ENCODE assay signal across 1 cellular context in the genomic region with DNA sequence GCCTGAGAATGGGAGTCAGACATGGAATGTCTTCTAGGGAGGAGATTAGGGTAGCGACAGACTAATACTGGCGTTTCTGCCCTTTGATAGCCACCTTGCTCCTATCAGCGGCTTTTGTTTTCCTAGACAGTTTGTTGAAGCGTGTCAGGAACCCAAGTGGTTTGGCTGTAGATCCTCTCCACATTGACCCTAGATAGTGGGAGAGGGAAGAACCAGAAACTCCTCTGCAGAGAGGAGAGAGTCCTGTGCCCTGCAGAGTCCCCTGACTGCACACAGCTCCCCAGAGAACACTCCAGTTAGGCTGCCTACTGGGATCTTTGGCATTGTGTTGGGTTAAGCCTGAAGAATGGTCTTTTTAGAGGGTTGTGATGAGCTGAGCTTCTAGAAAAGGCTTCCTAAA.
TF ChIP-seq lines count a peak whose summit lies in the region.

No MANE protein-coding gene starts in this region.

TF ChIP-seq in HepG2, 621 proteins besides CTCF, POLR2A, EP300 and RAD21:
- TF ChIP-seq, protein P1, sequence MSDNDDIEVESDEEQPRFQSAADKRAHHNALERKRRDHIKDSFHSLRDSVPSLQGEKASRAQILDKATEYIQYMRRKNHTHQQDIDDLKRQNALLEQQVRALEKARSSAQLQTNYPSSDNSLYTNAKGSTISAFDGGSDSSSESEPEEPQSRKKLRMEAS (IDR thresholded peaks at IDR 0.05), result no peak
- TF ChIP-seq ZFP82 (CRISPR knock-in tag; IDR thresholded peaks at IDR 0.05; ENCODE audit: borderline replicate concordance) (no peak), SNAI1 (CRISPR knock-in tag; IDR thresholded peaks at IDR 0.05; ENCODE audit: borderline replicate concordance) (no peak), EEA1 (CRISPR knock-in tag; IDR thresholded peaks at IDR 0.05; ENCODE audit: borderline replicate concordance) (no peak), ZNF773 (CRISPR knock-in tag; IDR thresholded peaks at IDR 0.05; ENCODE audit: borderline replicate concordance) (no peak), ELF3 (CRISPR knock-in tag; IDR thresholded peaks at IDR 0.05) (no peak), ZNF510 (CRISPR knock-in tag; IDR thresholded peaks at IDR 0.05; ENCODE audit: low read depth) (no peak), SALL1 (CRISPR knock-in tag; IDR thresholded peaks at IDR 0.05) (no peak), ADNP (CRISPR knock-in tag; IDR thresholded peaks at IDR 0.05) (no peak), SYNCRIP (IDR thresholded peaks at IDR 0.05; ENCODE audit: insufficient read depth, low read depth, low read length) (no peak), ZSCAN25 (CRISPR knock-in tag; IDR thresholded peaks at IDR 0.05) (no peak), NPAS2 (CRISPR knock-in tag; IDR thresholded peaks at IDR 0.05; ENCODE audit: borderline replicate concordance) (no peak), SMARCC2 (IDR thresholded peaks at IDR 0.05) (no peak), ZNF546 (CRISPR knock-in tag; conservative IDR thresholded peaks at IDR 0.05) (no peak), ZNF746 (CRISPR knock-in tag; IDR thresholded peaks at IDR 0.05) (no peak)
- TF ChIP-seq, protein P2, sequence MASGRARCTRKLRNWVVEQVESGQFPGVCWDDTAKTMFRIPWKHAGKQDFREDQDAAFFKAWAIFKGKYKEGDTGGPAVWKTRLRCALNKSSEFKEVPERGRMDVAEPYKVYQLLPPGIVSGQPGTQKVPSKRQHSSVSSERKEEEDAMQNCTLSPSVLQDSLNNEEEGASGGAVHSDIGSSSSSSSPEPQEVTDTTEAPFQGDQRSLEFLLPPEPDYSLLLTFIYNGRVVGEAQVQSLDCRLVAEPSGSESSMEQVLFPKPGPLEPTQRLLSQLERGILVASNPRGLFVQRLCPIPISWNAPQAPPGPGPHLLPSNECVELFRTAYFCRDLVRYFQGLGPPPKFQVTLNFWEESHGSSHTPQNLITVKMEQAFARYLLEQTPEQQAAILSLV (CRISPR knock-in tag; IDR thresholded peaks at IDR 0.05; ENCODE audit: borderline replicate concordance), result no peak
- TF ChIP-seq, protein P3, sequence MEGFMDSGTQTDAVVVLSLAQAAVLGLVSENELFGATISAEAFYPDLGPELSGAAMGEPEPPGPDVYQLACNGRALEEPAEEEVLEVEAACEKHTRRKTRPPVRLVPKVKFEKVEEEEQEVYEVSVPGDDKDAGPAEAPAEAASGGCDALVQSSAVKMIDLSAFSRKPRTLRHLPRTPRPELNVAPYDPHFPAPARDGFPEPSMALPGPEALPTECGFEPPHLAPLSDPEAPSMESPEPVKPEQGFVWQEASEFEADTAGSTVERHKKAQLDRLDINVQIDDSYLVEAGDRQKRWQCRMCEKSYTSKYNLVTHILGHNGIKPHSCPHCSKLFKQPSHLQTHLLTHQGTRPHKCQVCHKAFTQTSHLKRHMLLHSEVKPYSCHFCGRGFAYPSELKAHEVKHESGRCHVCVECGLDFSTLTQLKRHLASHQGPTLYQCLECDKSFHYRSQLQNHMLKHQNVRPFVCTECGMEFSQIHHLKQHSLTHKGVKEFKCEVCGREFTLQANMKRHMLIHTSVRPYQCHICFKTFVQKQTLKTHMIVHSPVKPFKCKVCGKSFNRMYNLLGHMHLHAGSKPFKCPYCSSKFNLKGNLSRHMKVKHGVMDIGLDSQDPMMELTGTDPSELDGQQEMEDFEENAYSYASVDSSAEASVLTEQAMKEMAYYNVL (CRISPR knock-in tag; IDR thresholded peaks at IDR 0.05; ENCODE audit: borderline replicate concordance), result no peak
- TF ChIP-seq, protein P4, sequence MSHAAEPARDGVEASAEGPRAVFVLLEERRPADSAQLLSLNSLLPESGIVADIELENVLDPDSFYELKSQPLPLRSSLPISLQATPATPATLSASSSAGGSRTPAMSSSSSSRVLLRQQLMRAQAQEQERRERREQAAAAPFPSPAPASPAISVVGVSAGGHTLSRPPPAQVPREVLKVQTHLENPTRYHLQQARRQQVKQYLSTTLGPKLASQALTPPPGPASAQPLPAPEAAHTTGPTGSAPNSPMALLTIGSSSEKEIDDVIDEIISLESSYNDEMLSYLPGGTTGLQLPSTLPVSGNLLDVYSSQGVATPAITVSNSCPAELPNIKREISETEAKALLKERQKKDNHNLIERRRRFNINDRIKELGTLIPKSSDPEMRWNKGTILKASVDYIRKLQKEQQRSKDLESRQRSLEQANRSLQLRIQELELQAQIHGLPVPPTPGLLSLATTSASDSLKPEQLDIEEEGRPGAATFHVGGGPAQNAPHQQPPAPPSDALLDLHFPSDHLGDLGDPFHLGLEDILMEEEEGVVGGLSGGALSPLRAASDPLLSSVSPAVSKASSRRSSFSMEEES (CRISPR knock-in tag; IDR thresholded peaks at IDR 0.05), result no peak
